In genomic region chr18:73842795-73843394, GRCh38 we compare ENCODE assay signal across 8 cellular contexts.
A peak's percentile ranks its signal among the peaks of the same experiment; 100 is the strongest.
DNase-seq lines count a peak whose midpoint lies in the region; ATAC-seq, FAIRE-seq and TF ChIP-seq lines count a peak whose summit lies in the region.

No MANE protein-coding gene starts in this region.

- H4K20me1 ChIP-seq in endothelial cell of umbilical vein (replicated peaks; ENCODE audit: control insufficient read depth, extremely low read depth, insufficient read depth, low read length), result no peaks in the 10 kb centered on the region

- no peaks in the 10 kb centered on the region for H3K9me1 ChIP-seq in endothelial cell of umbilical vein (replicated peaks; ENCODE audit: control insufficient read depth, extremely low read depth, insufficient read depth, low read length)

- ATAC-seq in HG02759 (IDR thresholded peaks at IDR 0.05; ENCODE audit: unreplicated experiment), result peak; percentile 82
- peak; percentile 42 for ATAC-seq in naive thymus-derived CD4-positive, alpha-beta T cell
- no peak for ATAC-seq in thoracic aorta (ENCODE audit: insufficient number of reproducible peaks, low FRiP score, low read depth)

- H3K79me2 ChIP-seq in endothelial cell of umbilical vein (ENCODE audit: control insufficient read depth, insufficient read depth, low read length), result no peaks in the 10 kb centered on the region

- POLR2A ChIA-PET in A673 (lab: Charles Lee; ENCODE audit: low non-redundant PET), result no interaction called here
- POLR2A ChIA-PET in activated CD4-positive, alpha-beta memory T cell treated with anti-CD3 and anti-CD28 coated beads for 36 hours (lab: Charles Lee), result no interaction called here
- POLR2A ChIA-PET in endothelial cell of umbilical vein (lab: Charles Lee), result no interaction called here
- POLR2A ChIA-PET in naive thymus-derived CD4-positive, alpha-beta T cell (lab: Charles Lee), result no interaction called here

- H3K36me3 ChIP-seq in A673 (ENCODE audit: insufficient read depth, low read length, poor library complexity, severe bottlenecking) (no peaks in the 10 kb centered on the region), endothelial cell of umbilical vein (ENCODE audit: control insufficient read depth in 2 of 2, extremely low read depth in 1 of 2, insufficient read depth in 2 of 2, low read length in 2 of 2) (no peaks in the 10 kb centered on the region), thoracic aorta (no peaks in the 10 kb centered on the region)
- no peaks in the 10 kb centered on the region for H3K36me3 ChIP-seq in naive thymus-derived CD4-positive, alpha-beta T cell (ENCODE audit: control insufficient read depth in 2 of 3, insufficient read depth in 3 of 3, low read length in 3 of 3)

- H3K4me3 ChIP-seq in A673 (ENCODE audit: low read depth, low read length, poor library complexity, severe bottlenecking), result no peak overlapping the region
- no peak overlapping the region for H3K4me3 ChIP-seq in endothelial cell of umbilical vein (replicated peaks in 1 of 3; ENCODE audit: insufficient read depth in 1 of 3, low read depth in 1 of 3, low read length in 3 of 3)
- peak overlapping the region; percentile 36 for H3K4me3 ChIP-seq in naive thymus-derived CD4-positive, alpha-beta T cell (ENCODE audit: low read length)
- peak overlapping the region; percentile 45 for H3K4me3 ChIP-seq in thoracic aorta

- dilution Hi-C loops in endothelial cell of umbilical vein (cut with MboI; ENCODE audit: extremely low pct_ligation_motif_present, low sequenced_read_pairs), result no loop called here

- H3K9me3 ChIP-seq in A673 (ENCODE audit: low read depth, low read length, poor library complexity, severe bottlenecking) (no peaks in the 10 kb centered on the region), endothelial cell of umbilical vein (replicated peaks; ENCODE audit: control insufficient read depth, insufficient read depth, low read length) (no peaks in the 10 kb centered on the region), thoracic aorta (no peaks in the 10 kb centered on the region)
- H3K9me3 ChIP-seq in naive thymus-derived CD4-positive, alpha-beta T cell (ENCODE audit: control insufficient read depth in 2 of 3, low read length in 3 of 3), result no peaks in the 10 kb centered on the region

- no peak overlapping the region for H3K27ac Mint-ChIP-seq in activated CD4-positive, alpha-beta memory T cell treated with anti-CD3 and anti-CD28 coated beads for 36 hours
- peak overlapping the region in 3 of 9 donors; percentile 10 to 59 (median 46) for H3K27ac Mint-ChIP-seq in naive thymus-derived CD4-positive, alpha-beta T cell

- TF ChIP-seq POLR2A in GM12891 (IDR thresholded peaks at IDR 0.05; ENCODE audit: low read depth, low read length) (no peak), endothelial cell of umbilical vein (IDR thresholded peaks at IDR 0.05; ENCODE audit: low read depth, low read length) (no peak)

- H3K27me3 ChIP-seq in A673 (replicated peaks; ENCODE audit: insufficient read depth, low read depth, low read length, poor library complexity) (no peaks in the 10 kb centered on the region), endothelial cell of umbilical vein (ENCODE audit: control insufficient read depth in 2 of 2, insufficient read depth in 2 of 2, low read length in 2 of 2) (no peaks in the 10 kb centered on the region), thoracic aorta (replicated peaks; ENCODE audit: insufficient read depth) (no peaks in the 10 kb centered on the region)
- no peaks in the 10 kb centered on the region for H3K27me3 ChIP-seq in naive thymus-derived CD4-positive, alpha-beta T cell (ENCODE audit: control insufficient read depth in 2 of 2, insufficient read depth in 2 of 2, low read length in 2 of 2)

- H3K4me3 Mint-ChIP-seq in activated CD4-positive, alpha-beta memory T cell treated with anti-CD3 and anti-CD28 coated beads for 36 hours, result peak overlapping the region; percentile 6
- peak overlapping the region in 9 of 10 donors; percentile 5 to 88 (median 77) for H3K4me3 Mint-ChIP-seq in naive thymus-derived CD4-positive, alpha-beta T cell

- H3K9me3 Mint-ChIP-seq in activated CD4-positive, alpha-beta memory T cell treated with anti-CD3 and anti-CD28 coated beads for 36 hours, result no peaks in the 10 kb centered on the region
- H3K9me3 Mint-ChIP-seq in naive thymus-derived CD4-positive, alpha-beta T cell, result no peaks in the 10 kb centered on the region

- CTCF ChIA-PET in A673 (lab: Charles Lee) (interaction anchor here (0.5 to 1.7 kb wide), 2 partner anchors 59 to 1080 kb away, joined by 3 to 10 read pairs; no protein-coding TSS in a partner anchor), endothelial cell of umbilical vein (lab: Charles Lee) (interaction anchor here (0.6 to 1.0 kb wide), 2 partner anchors 10 to 1080 kb away, joined by 3 to 6 read pairs; no protein-coding TSS in a partner anchor)
- CTCF ChIA-PET in activated CD4-positive, alpha-beta memory T cell treated with anti-CD3 and anti-CD28 coated beads for 36 hours (lab: Charles Lee), result interaction anchor here (0.8 to 2.2 kb wide), 9 partner anchors 8 to 1083 kb away, joined by 3 to 14 read pairs (median 4); no protein-coding TSS in a partner anchor
- CTCF ChIA-PET in naive thymus-derived CD4-positive, alpha-beta T cell (lab: Charles Lee), result interaction anchor here (1.7 kb wide), 1 partner anchor 1080 kb away, joined by 5 read pairs; no protein-coding TSS in a partner anchor

- peak; percentile 74 for FAIRE-seq in GM12891 (lab: Jason Lieb, UNC)
- FAIRE-seq in endothelial cell of umbilical vein (lab: Jason Lieb, UNC), result peak; percentile 33

- H2AFZ ChIP-seq in endothelial cell of umbilical vein (ENCODE audit: low read depth, low read length), result no peak overlapping the region

- BruUV-seq in A673 (replicated peaks; lab: Mats Ljungman, UMichigan), result no TSS peak
- no TSS peak for BruUV-seq in endothelial cell of umbilical vein (replicated peaks; lab: Mats Ljungman, UMichigan)

- TF ChIP-seq CTCF in A673 (conservative IDR thresholded peaks at IDR 0.05; ENCODE audit: low read depth, low read length) (peak; percentile 96), endothelial cell of umbilical vein (IDR thresholded peaks at IDR 0.05; ENCODE audit: extremely low read depth in 1 of 2, insufficient read depth in 1 of 2, low read depth in 1 of 2, low read length in 2 of 2) (peak; percentile 61 to 63), thoracic aorta (IDR thresholded peaks at IDR 0.05) (peak; percentile 68)

- no peaks in the 10 kb centered on the region for H3K36me3 Mint-ChIP-seq in activated CD4-positive, alpha-beta memory T cell treated with anti-CD3 and anti-CD28 coated beads for 36 hours
- H3K36me3 Mint-ChIP-seq in naive thymus-derived CD4-positive, alpha-beta T cell, result no peaks in the 10 kb centered on the region

- peaks cover 8% of the 10 kb centered on the region for H3K4me1 Mint-ChIP-seq in activated CD4-positive, alpha-beta memory T cell treated with anti-CD3 and anti-CD28 coated beads for 36 hours (ENCODE audit: low read depth)
- H3K4me1 Mint-ChIP-seq in naive thymus-derived CD4-positive, alpha-beta T cell, result peaks cover 0 to 10% (median 9%) of the 10 kb centered on the region in 7 donors

- H3K4me1 ChIP-seq in A673 (ENCODE audit: insufficient read depth, low read length, poor library complexity, severe bottlenecking), result no peaks in the 10 kb centered on the region
- no peaks in the 10 kb centered on the region for H3K4me1 ChIP-seq in endothelial cell of umbilical vein (ENCODE audit: control insufficient read depth, extremely low read depth, insufficient read depth, low read length)
- peaks cover 0 to 3% of the 10 kb centered on the region in 2 donors for H3K4me1 ChIP-seq in naive thymus-derived CD4-positive, alpha-beta T cell (ENCODE audit: control insufficient read depth in 2 of 2, insufficient read depth in 2 of 2, low read length in 2 of 2)
- H3K4me1 ChIP-seq in thoracic aorta (ENCODE audit: control insufficient read depth in 1 of 2, low read depth in 2 of 2), result no peaks in the 10 kb centered on the region

- intact Hi-C loops in A673 (cut with micrococcal nuclease; ENCODE audit: unreplicated experiment), result loop anchor here (2.0 to 5.0 kb wide), 2 partner anchors 1080 to 1141 kb away; no protein-coding TSS in a partner anchor
- intact Hi-C loops in activated CD4-positive, alpha-beta memory T cell treated with anti-CD3 and anti-CD28 coated beads for 36 hours (cut with micrococcal nuclease), result loop anchor here (1.0 kb wide), 1 partner anchor 1081 kb away; no protein-coding TSS in a partner anchor
- intact Hi-C loops in endothelial cell of umbilical vein (cut with micrococcal nuclease), result loop anchor here (1.0 kb wide), 1 partner anchor 1081 kb away; no protein-coding TSS in a partner anchor
- intact Hi-C loops in naive thymus-derived CD4-positive, alpha-beta T cell (cut with micrococcal nuclease), result no loop called here

- no peak overlapping the region for H3K4me2 ChIP-seq in endothelial cell of umbilical vein (ENCODE audit: insufficient read depth, low read length)

- H3K9ac ChIP-seq in endothelial cell of umbilical vein (replicated peaks; ENCODE audit: extremely low read depth, insufficient read depth, low read length), result no peak overlapping the region

- H3K27me3 Mint-ChIP-seq in activated CD4-positive, alpha-beta memory T cell treated with anti-CD3 and anti-CD28 coated beads for 36 hours, result peaks cover 5% of the 10 kb centered on the region
- H3K27me3 Mint-ChIP-seq in naive thymus-derived CD4-positive, alpha-beta T cell, result peaks cover 0 to 6% (median 3%) of the 10 kb centered on the region in 5 donors

- peak; percentile 61 for DNase-seq in A673 (ENCODE audit: low spot score)
- peak; percentile 29 for DNase-seq in GM12891 (ENCODE audit: insufficient read length, low spot score)
- peak; percentile 38 for DNase-seq in NCI-H146 treated with DMSO at 0.1 percent for 48 hours (lab: John Stamatoyannopoulos, UW; ENCODE audit: unreplicated experiment)
- peak; percentile 43 for DNase-seq in activated CD4-positive, alpha-beta memory T cell treated with anti-CD3 and anti-CD28 coated beads for 36 hours
- no peak for DNase-seq in endothelial cell of umbilical vein (ENCODE audit: low read depth, low spot score)
- DNase-seq in naive thymus-derived CD4-positive, alpha-beta T cell, result peak in 6 of 9 donors; percentile 8 to 37 (median 26)
- no peak for DNase-seq in thoracic aorta (ENCODE audit: low spot score)

- H3K27ac ChIP-seq in A673 (ENCODE audit: low read depth, low read length, poor library complexity, severe bottlenecking) (no peak overlapping the region), endothelial cell of umbilical vein (ENCODE audit: insufficient read depth, low read depth, low read length) (no peak overlapping the region), thoracic aorta (no peak overlapping the region)
- H3K27ac ChIP-seq in naive thymus-derived CD4-positive, alpha-beta T cell (ENCODE audit: low read depth, low read length), result no peak overlapping the region

TF ChIP-seq in GM12891, 5 proteins besides CTCF, POLR2A, EP300 and RAD21 (continues in another document):
- no peak for TF ChIP-seq SPI1 (IDR thresholded peaks at IDR 0.05; ENCODE audit: low read depth, low read length)
- TF ChIP-seq POLR2AphosphoS5 (IDR thresholded peaks at IDR 0.05; ENCODE audit: low read depth, low read length), result no peak
- no peak for TF ChIP-seq TAF1 (IDR thresholded peaks at IDR 0.05; ENCODE audit: low read depth, low read length)

TF ChIP-seq in endothelial cell of umbilical vein, 7 proteins besides CTCF, POLR2A, EP300 and RAD21 (continues in another document):
- TF ChIP-seq EZH2 (IDR thresholded peaks at IDR 0.05; ENCODE audit: borderline replicate concordance, low read depth, low read length, severe bottlenecking) (no peak), MYC (IDR thresholded peaks at IDR 0.05; ENCODE audit: low read depth, low read length) (no peak)

Comparison
In these comparisons a context has a peak if more than half of its experiments do, and no peak if none do; other contexts are left out.
1. DNase-seq: peak in A673 (single experiment), GM12891 (single experiment), NCI-H146 treated with DMSO at 0.1 percent for 48 hours (single experiment), activated CD4-positive, alpha-beta memory T cell treated with anti-CD3 and anti-CD28 coated beads for 36 hours (single experiment) and naive thymus-derived CD4-positive, alpha-beta T cell (6 of 9); none in endothelial cell of umbilical vein (single experiment) and thoracic aorta (single experiment).
2. H3K4me3 ChIP-seq: peak in naive thymus-derived CD4-positive, alpha-beta T cell (single experiment) and thoracic aorta (single experiment); none in A673 (single experiment) and endothelial cell of umbilical vein (0 of 3).
3. intact Hi-C loops: an anchor here in A673 (2.0 to 5.0 kb wide), activated CD4-positive, alpha-beta memory T cell treated with anti-CD3 and anti-CD28 coated beads for 36 hours (1.0 kb wide) and endothelial cell of umbilical vein (1.0 kb wide); none called in naive thymus-derived CD4-positive, alpha-beta T cell.
4. Peak in every context shown above with its lines, with median percentiles within 50 percentile points of each other: CTCF ChIP-seq.